In the genomic region with DNA sequence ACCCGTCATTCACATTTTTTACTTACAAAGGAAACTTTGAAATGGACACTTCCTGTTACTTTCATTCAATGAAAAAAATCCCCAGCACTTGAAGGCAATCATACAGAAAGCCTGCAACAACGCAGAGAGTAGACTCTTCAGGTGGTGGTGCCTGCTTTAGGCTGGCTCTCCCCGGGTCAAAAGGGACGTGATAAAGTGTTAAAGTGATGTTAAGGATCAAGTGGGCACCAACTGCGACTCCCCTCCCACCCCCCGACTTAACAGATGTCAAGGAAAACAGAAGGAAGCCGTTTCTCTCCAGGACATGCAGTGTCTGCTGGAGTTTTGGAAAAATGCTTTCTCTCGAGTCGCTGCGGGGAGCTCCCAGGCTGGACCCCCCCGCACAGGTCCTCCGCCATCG, we compare ENCODE assay signal across 8 cellular contexts. TPM values are rescaled to one million over a fixed set of nuclear protein-coding genes. Genes with fewer than 3 reads are reported as not detected.
A peak's percentile ranks its signal among the peaks of the same experiment; 100 is the strongest.
DNase-seq lines count a peak whose midpoint lies in the region; ATAC-seq and TF ChIP-seq lines count a peak whose summit lies in the region.

No MANE protein-coding gene starts in this region.

- intact Hi-C loops in gastrocnemius medialis (cut with DNase I; ENCODE audit: low total_unique reads): loop anchor here (5.0 kb wide), 1 partner anchor 96 kb away; no protein-coding TSS in a partner anchor
- intact Hi-C loops in aorta (cut with DNase I): no loop called here

- no peaks in the 10 kb centered on the region for H3K36me3 Mint-ChIP-seq in activated CD8-positive, alpha-beta memory T cell treated with anti-CD3 and anti-CD28 coated beads, Interleukin-2, amount 10 ng/mL, durations not matched to agents 7 days and 5 days

- H3K27me3 Mint-ChIP-seq in activated CD8-positive, alpha-beta memory T cell treated with anti-CD3 and anti-CD28 coated beads, Interleukin-2, amount 10 ng/mL, durations not matched to agents 7 days and 5 days: peaks cover 31% of the 10 kb centered on the region

- peak overlapping the region; percentile 59 for H3K4me3 Mint-ChIP-seq in activated CD8-positive, alpha-beta memory T cell treated with anti-CD3 and anti-CD28 coated beads, Interleukin-2, amount 10 ng/mL, durations not matched to agents 7 days and 5 days

- peak overlapping the region; percentile 3 for H3K27ac Mint-ChIP-seq in activated CD8-positive, alpha-beta memory T cell treated with anti-CD3 and anti-CD28 coated beads, Interleukin-2, amount 10 ng/mL, durations not matched to agents 7 days and 5 days

- in situ Hi-C loops in gastrocnemius medialis (cut with MboI; ENCODE audit: low sequenced_read_pairs in 4 of 4): no loop called here

- peaks cover 7 to 24% of the 10 kb centered on the region in 2 donors for H3K4me1 ChIP-seq in gastrocnemius medialis
- no peaks in the 10 kb centered on the region for H3K4me1 ChIP-seq in aorta (ENCODE audit: control insufficient read depth in 1 of 2, insufficient read depth in 2 of 2, low read length in 2 of 2)

- H3K27me3 ChIP-seq in gastrocnemius medialis (peaks cover 0 to 9% (median 0%) of the 10 kb centered on the region in 3 donors), aorta (ENCODE audit: control insufficient read depth in 1 of 2, insufficient read depth in 2 of 2, low read length in 1 of 2) (no peaks in the 10 kb centered on the region)

- CTCF ChIA-PET in activated CD8-positive, alpha-beta memory T cell treated with anti-CD3 and anti-CD28 coated beads, Interleukin-2, amount 10 ng/mL, durations not matched to agents 7 days and 5 days (lab: Charles Lee): interaction anchor here (0.6 to 1.6 kb wide), 4 partner anchors 19 to 32 kb away, joined by 3 to 6 read pairs (median 4); a partner anchor contains a TSS

- no peaks in the 10 kb centered on the region for H3K9me3 Mint-ChIP-seq in activated CD8-positive, alpha-beta memory T cell treated with anti-CD3 and anti-CD28 coated beads, Interleukin-2, amount 10 ng/mL, durations not matched to agents 7 days and 5 days (ENCODE audit: low read depth)

- no peak for DNase-seq in activated CD8-positive, alpha-beta memory T cell treated with anti-CD3 and anti-CD28 coated beads, Interleukin-2, amount 10 ng/mL, durations not matched to agents 7 days and 5 days
- DNase-seq in activated CD8-positive, alpha-beta memory T cell treated with anti-CD3 and anti-CD28 coated beads, Interleukin-2, amount 50 U/mL, for 4 hours: no peak
- peak; percentile 43 for DNase-seq in SKM-1 (lab: John Stamatoyannopoulos, UW; ENCODE audit: unreplicated experiment)
- no peak for DNase-seq in fibroblast of mammary gland (ENCODE audit: low read depth)
- no peak for DNase-seq in gastrocnemius medialis
- DNase-seq in activated effector memory CD4-positive, alpha-beta T cell treated with Interleukin-2 at 50 U/mL for 16 hours: no peak
- no peak for DNase-seq in aorta

- peaks cover 6% of the 10 kb centered on the region for H3K4me1 Mint-ChIP-seq in activated CD8-positive, alpha-beta memory T cell treated with anti-CD3 and anti-CD28 coated beads, Interleukin-2, amount 10 ng/mL, durations not matched to agents 7 days and 5 days

- TF ChIP-seq CTCF in fibroblast of mammary gland (conservative IDR thresholded peaks at IDR 0.05; ENCODE audit: control insufficient read depth, insufficient read depth, low read depth, low read length) (no peak), gastrocnemius medialis (IDR thresholded peaks at IDR 0.05 in 4 of 5, conservative IDR thresholded peaks at IDR 0.05 in 1 of 5) (no peak)

- H3K9me3 ChIP-seq in gastrocnemius medialis (no peaks in the 10 kb centered on the region), aorta (ENCODE audit: control insufficient read depth, low read length) (no peaks in the 10 kb centered on the region)

- peak overlapping the region in 1 of 4 donors; percentile 35 for H3K27ac ChIP-seq in gastrocnemius medialis
- no peak overlapping the region for H3K27ac ChIP-seq in aorta (ENCODE audit: low read depth in 1 of 2, low read length in 2 of 2)

- WGBS in aorta, 2 donors: 1 to 3% methylated on average over 13 of the region's 13 CpGs

- H3K4me3 ChIP-seq in fibroblast of mammary gland (ENCODE audit: control insufficient read depth, low read depth, low read length) (peak overlapping the region; percentile 44), gastrocnemius medialis (peak overlapping the region; percentile 58 to 80 (median 68)), aorta (ENCODE audit: low read length in 2 of 2) (peak overlapping the region in 1 of 2 donors; percentile 22)

- no peak for TF ChIP-seq POLR2A in gastrocnemius medialis (IDR thresholded peaks at IDR 0.05)

- ATAC-seq in activated CD8-positive, alpha-beta memory T cell treated with anti-CD3 and anti-CD28 coated beads, Interleukin-2, amount 10 ng/mL, durations not matched to agents 7 days and 5 days: peak; percentile 18
- ATAC-seq in gastrocnemius medialis: no peak
- ATAC-seq in aorta (ENCODE audit: low FRiP score): no peak
- no peak for ATAC-seq in HG03521 (IDR thresholded peaks at IDR 0.05; ENCODE audit: unreplicated experiment)

- no peaks in the 10 kb centered on the region for H3K36me3 ChIP-seq in gastrocnemius medialis
- H3K36me3 ChIP-seq in aorta (ENCODE audit: control insufficient read depth in 1 of 2, insufficient read depth in 2 of 2, low read length in 1 of 2): no peaks in the 10 kb centered on the region

RNA-seq across cellular contexts. Expression of a gene that starts 0.4 kb away (rescaled TPM):
- total RNA-seq in activated CD8-positive, alpha-beta memory T cell treated with anti-CD3 and anti-CD28 coated beads, Interleukin-2, amount 10 ng/mL, durations not matched to agents 7 days and 5 days: under 1 TPM in 1 of 2 experiments, not detected in 1; 0.19 TPM
- total RNA-seq in gastrocnemius medialis (1 to 10 TPM in 2 of 4 donors, under 1 TPM in 1, not detected in 1; 0.58 to 2.3 (median 1.4) TPM), aorta (1 to 10 TPM in 1 of 2 donors, not detected in 1; 1.3 TPM)
- not detected for polyA plus RNA-seq in aorta

RNA-seq across cellular contexts. Expression of a gene that starts 31.4 kb away (rescaled TPM):
- total RNA-seq in activated CD8-positive, alpha-beta memory T cell treated with anti-CD3 and anti-CD28 coated beads, Interleukin-2, amount 10 ng/mL, durations not matched to agents 7 days and 5 days: not detected
- total RNA-seq in gastrocnemius medialis: not detected
- total RNA-seq in aorta: not detected
- polyA plus RNA-seq in aorta: under 1 TPM in 1 of 2 donors, not detected in 1; 0.50 TPM

RNA-seq across cellular contexts. Expression of a gene that starts 32.1 kb away (rescaled TPM):
- total RNA-seq in activated CD8-positive, alpha-beta memory T cell treated with anti-CD3 and anti-CD28 coated beads, Interleukin-2, amount 10 ng/mL, durations not matched to agents 7 days and 5 days: 10 to 100 TPM; 42.2 to 57.9 TPM
- total RNA-seq in gastrocnemius medialis (100 to 1,000 TPM in 1 of 4 donors, 10 to 100 TPM in 3; 67.4 to 104 (median 72.0) TPM), aorta (10 to 100 TPM; 20.9 to 29.5 TPM)
- 10 to 100 TPM; 29.2 to 29.7 TPM for polyA plus RNA-seq in aorta
